11 cellular contexts compared by ENCODE assay signal in genomic region chr9:105297442-105298097, GRCh38. TPM values are rescaled to one million over a fixed set of nuclear protein-coding genes. Genes with fewer than 3 reads are reported as not detected.
A peak's percentile ranks its signal among the peaks of the same experiment; 100 is the strongest.
DNase-seq lines count a peak whose midpoint lies in the region; ATAC-seq and TF ChIP-seq lines count a peak whose summit lies in the region.
"Had no signal": no experiment of that assay in that cellular context is flagged by ENCODE, and none has a peak within 500 bp of the region (broad histone marks: within the 10 kb centered on the region; RNA-seq: fewer than 3 reads in every experiment).

No MANE protein-coding gene starts in this region.

- DNase-seq in heart left ventricle (no peak), right cardiac atrium (no peak), coronary artery (ENCODE audit: low spot score) (no peak), uterus (no peak), NCI-H510A (lab: John Stamatoyannopoulos, UW) (no peak)
- DNase-seq: activated CD4-positive, alpha-beta T cell treated with anti-CD3 and anti-CD28 coated beads, Interleukin-2, amount 50 U/mL, for 1 hour; central memory CD4-positive, alpha-beta T cell; natural killer cell had no signal

- H3K27me3 ChIP-seq in heart left ventricle (no peaks in the 10 kb centered on the region), right cardiac atrium (ENCODE audit: control insufficient read depth, insufficient read depth) (no peaks in the 10 kb centered on the region), layer of hippocampus (ENCODE audit: control insufficient read depth, insufficient read depth, low read length) (no peaks in the 10 kb centered on the region), uterus (no peaks in the 10 kb centered on the region)

- TF ChIP-seq POLR2A in heart left ventricle (IDR thresholded peaks at IDR 0.05): no peak
- no peak for TF ChIP-seq POLR2A in uterus (IDR thresholded peaks at IDR 0.05)

- TF ChIP-seq CTCF in heart left ventricle (IDR thresholded peaks at IDR 0.05): no peak
- no peak for TF ChIP-seq CTCF in coronary artery (IDR thresholded peaks at IDR 0.05)
- TF ChIP-seq CTCF in uterus (IDR thresholded peaks at IDR 0.05): no peak

- H3K36me3 ChIP-seq in heart left ventricle (peaks cover 0 to 20% (median 10%) of the 10 kb centered on the region in 9 donors), uterus (no peaks in the 10 kb centered on the region)

- H3K9me3 ChIP-seq in heart left ventricle (peaks cover 0 to 6% (median 0%) of the 10 kb centered on the region in 12 donors), right cardiac atrium (ENCODE audit: control insufficient read depth, low read length) (no peaks in the 10 kb centered on the region), uterus (no peaks in the 10 kb centered on the region)

- intact Hi-C loops in heart left ventricle (cut with DNase I) (loop anchor here in 2 of 10 donors (10.0 kb wide), 2 partner anchors 57 to 133 kb away; no protein-coding TSS in a partner anchor), right cardiac atrium (cut with DNase I) (no loop called here), uterus (cut with DNase I; ENCODE audit: low total_unique reads) (no loop called here)

- H3K4me1 ChIP-seq in heart left ventricle (peaks cover 0 to 41% (median 17%) of the 10 kb centered on the region in 12 donors), right cardiac atrium (ENCODE audit: control insufficient read depth, insufficient read depth, low read length) (peaks cover 3% of the 10 kb centered on the region), uterus (peaks cover 0 to 3% of the 10 kb centered on the region in 2 donors)

- 89 to 92% (median 91%) methylated on average over 15 of the region's 15 CpGs for WGBS in heart left ventricle, 4 donors
- 95% methylated on average over 15 of the region's 15 CpGs for WGBS in right cardiac atrium

- ATAC-seq in heart left ventricle (peak in 1 of 4 donors; percentile 9), right cardiac atrium (no peak), GM18907 (IDR thresholded peaks at IDR 0.05; ENCODE audit: unreplicated experiment) (no peak), HG03520 (IDR thresholded peaks at IDR 0.05; ENCODE audit: unreplicated experiment) (no peak)
- ATAC-seq: natural killer cell had no signal

- peak overlapping the region in 8 of 12 donors; percentile 16 to 61 (median 44) for H3K27ac ChIP-seq in heart left ventricle
- no peak overlapping the region for H3K27ac ChIP-seq in right cardiac atrium (ENCODE audit: low read length)
- H3K27ac ChIP-seq in coronary artery: peak overlapping the region; percentile 16 to 72
- H3K27ac ChIP-seq in layer of hippocampus (ENCODE audit: low read depth, low read length): peak overlapping the region; percentile 94
- peak overlapping the region; percentile 31 to 43 for H3K27ac ChIP-seq in uterus

- no peak overlapping the region for H3K4me3 ChIP-seq in heart left ventricle
- no peak overlapping the region for H3K4me3 ChIP-seq in right cardiac atrium (ENCODE audit: low read length)
- H3K4me3 ChIP-seq in coronary artery: no peak overlapping the region
- no peak overlapping the region for H3K4me3 ChIP-seq in uterus

RNA-seq across cellular contexts. Expression of gene SLC44A1, which starts 53.1 kb away (rescaled TPM):
- total RNA-seq in heart left ventricle (10 to 100 TPM; 14.6 to 29.4 (median 21.3) TPM), right cardiac atrium (10 to 100 TPM; 12.1 to 18.3 (median 16.3) TPM), uterus (10 to 100 TPM; 58.2 to 75.0 (median 63.0) TPM)
- polyA plus RNA-seq in heart left ventricle (10 to 100 TPM in 1 of 2 donors, 1 to 10 TPM in 1; 5.1 to 21.5 TPM), right cardiac atrium (5.8 TPM)
